9 cellular contexts compared by ENCODE assay signal in the genomic region with DNA sequence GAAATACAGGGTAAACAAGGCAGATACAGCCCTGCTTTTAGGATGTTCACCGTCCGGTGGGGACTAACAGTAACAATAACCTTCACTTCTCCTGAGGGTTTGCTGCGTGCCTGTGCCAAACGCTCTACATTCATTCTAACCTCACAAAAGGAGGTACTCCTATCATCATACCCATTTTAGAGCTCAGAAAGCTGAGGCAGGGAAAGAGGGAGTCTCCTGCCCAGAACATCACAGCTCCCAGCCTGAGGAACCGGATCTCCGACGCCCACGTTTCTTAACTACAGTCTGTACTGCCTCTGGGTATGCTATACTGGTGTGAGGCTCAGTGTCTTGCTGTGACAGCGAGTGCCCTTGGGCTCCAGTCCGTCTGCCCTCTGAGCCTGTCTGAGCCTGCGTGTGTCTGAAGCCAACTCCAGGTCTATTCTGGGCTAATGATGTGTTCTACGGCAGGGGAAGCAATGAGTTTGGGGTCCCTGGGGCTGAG.
A peak's percentile ranks its signal among the peaks of the same experiment; 100 is the strongest.
DNase-seq lines count a peak whose midpoint lies in the region; ATAC-seq lines count a peak whose summit lies in the region.
"Had no signal": no experiment of that assay in that cellular context is flagged by ENCODE, and none has a peak within 500 bp of the region (broad histone marks: within the 10 kb centered on the region; RNA-seq: fewer than 3 reads in every experiment).

No MANE protein-coding gene starts in this region.

- peaks cover 36% of the 10 kb centered on the region for H3K4me1 ChIP-seq in adipocyte (ENCODE audit: control insufficient read depth, insufficient read depth, low read length)

- H3K9me3 ChIP-seq in adipocyte (ENCODE audit: control insufficient read depth, low read length), result no peaks in the 10 kb centered on the region
- H3K9me3 ChIP-seq in iPS-18c (ENCODE audit: control insufficient read depth, insufficient read depth, low read length), result peaks cover 5% of the 10 kb centered on the region
- H3K9me3 ChIP-seq: A549 had no signal

- DNase-seq in T-helper 1 cell (no peak), adipocyte (ENCODE audit: low read depth) (no peak), substantia nigra (lab: John Stamatoyannopoulos, UW) (no peak), NAMALWA (ENCODE audit: low spot score) (no peak)

- H3K4me3 Mint-ChIP-seq in T-helper 1 cell treated with Interleukin-12 subunit alpha and Interleukin-12 subunit beta and Interleukin-4 antibody, amounts not matched to agents 30 μg/mL and 1 μg/mL, for 36 hours, result peak overlapping the region; percentile 89

- ATAC-seq in GM21360 (IDR thresholded peaks at IDR 0.05; ENCODE audit: unreplicated experiment) (no peak), GM19324 (IDR thresholded peaks at IDR 0.05; ENCODE audit: low FRiP score, unreplicated experiment) (no peak)
- ATAC-seq: A549 had no signal

- H3K27ac ChIP-seq in substantia nigra (ENCODE audit: low read depth, low read length, poor library complexity, severe bottlenecking), result peak overlapping the region; percentile 88

- peaks cover 28% of the 10 kb centered on the region for H3K4me1 Mint-ChIP-seq in T-helper 1 cell treated with Interleukin-12 subunit alpha and Interleukin-12 subunit beta and Interleukin-4 antibody, amounts not matched to agents 30 μg/mL and 1 μg/mL, for 36 hours (ENCODE audit: low read depth)

- peaks cover 3% of the 10 kb centered on the region for H3K36me3 Mint-ChIP-seq in T-helper 1 cell treated with Interleukin-12 subunit alpha and Interleukin-12 subunit beta and Interleukin-4 antibody, amounts not matched to agents 30 μg/mL and 1 μg/mL, for 36 hours (ENCODE audit: low read depth)

- no peaks in the 10 kb centered on the region for H3K27me3 ChIP-seq in adipocyte (replicated peaks; ENCODE audit: control insufficient read depth, insufficient read depth, low read length)

- H3K9ac ChIP-seq in adipocyte (ENCODE audit: low read length), result peak overlapping the region; percentile 86

- H3K36me3 ChIP-seq in adipocyte (ENCODE audit: control insufficient read depth, insufficient read depth, low read length, severe bottlenecking), result no peaks in the 10 kb centered on the region

- H3K4me3 ChIP-seq in adipocyte (ENCODE audit: low read length) (peak overlapping the region; percentile 85), iPS-18c (ENCODE audit: insufficient read depth, low read depth, low read length) (peak overlapping the region; percentile 83; the same call in 1 of the 2 replicates)

- no peaks in the 10 kb centered on the region for H3K27me3 Mint-ChIP-seq in T-helper 1 cell treated with Interleukin-12 subunit alpha and Interleukin-12 subunit beta and Interleukin-4 antibody, amounts not matched to agents 30 μg/mL and 1 μg/mL, for 36 hours (ENCODE audit: low read depth)

- H3K9me3 Mint-ChIP-seq in T-helper 1 cell treated with Interleukin-12 subunit alpha and Interleukin-12 subunit beta and Interleukin-4 antibody, amounts not matched to agents 30 μg/mL and 1 μg/mL, for 36 hours, result no peaks in the 10 kb centered on the region

- H3K27ac Mint-ChIP-seq in T-helper 1 cell treated with Interleukin-12 subunit alpha and Interleukin-12 subunit beta and Interleukin-4 antibody, amounts not matched to agents 30 μg/mL and 1 μg/mL, for 36 hours, result no peak overlapping the region
